ENCODE assay signal across 22 cellular contexts in genomic region chr21:33661146-33661545, GRCh38. TPM values are rescaled to one million over a fixed set of nuclear protein-coding genes. Genes with fewer than 3 reads are reported as not detected.
DNase-seq lines count a peak whose midpoint lies in the region; ATAC-seq, FAIRE-seq and TF ChIP-seq lines count a peak whose summit lies in the region.
"Had no signal": no experiment of that assay in that cellular context is flagged by ENCODE, and none has a peak within 500 bp of the region (broad histone marks: within the 10 kb centered on the region; RNA-seq: fewer than 3 reads in every experiment).

No MANE protein-coding gene starts in this region.

- DNase-seq in MCF 10A (ENCODE audit: unreplicated experiment): no peak
- DNase-seq in breast epithelium (ENCODE audit: low spot score in 2 of 2): no peak
- DNase-seq in K562 (ENCODE audit: extremely low read depth in 1 of 4, low spot score in 3 of 4): no peak
- DNase-seq in fibroblast of mammary gland (ENCODE audit: low read depth): peak; percentile 43
- no peak for DNase-seq in kidney tubule cell (ENCODE audit: low spot score)
- DNase-seq in esophagus muscularis mucosa (ENCODE audit: extremely low spot score): no peak
- DNase-seq: Calu3; CD4-positive, alpha-beta memory T cell; NCI-H1417 treated with DMSO at 0.1 percent for 48 hours; NCI-H1930; NCI-H510A; Peyer's patch; SHP77; SK-N-SH had no signal

- TF ChIP-seq POLR2A in breast epithelium (IDR thresholded peaks at IDR 0.05) (no peak), K562 (conservative IDR thresholded peaks at IDR 0.05) (no peak), esophagus muscularis mucosa (IDR thresholded peaks at IDR 0.05; ENCODE audit: low read depth) (no peak)

- no peaks in the 10 kb centered on the region for H4K20me1 ChIP-seq in K562 (replicated peaks; ENCODE audit: control insufficient read depth, insufficient read depth, low read length)

- H3K9me3 ChIP-seq in breast epithelium (no peaks in the 10 kb centered on the region), K562 (replicated peaks; ENCODE audit: control insufficient read depth, insufficient read depth, low read depth, low read length) (no peaks in the 10 kb centered on the region), esophagus muscularis mucosa (no peaks in the 10 kb centered on the region)
- H3K9me3 ChIP-seq: Peyer's patch had no signal

- H3K36me3 ChIP-seq in breast epithelium: no peaks in the 10 kb centered on the region
- no peaks in the 10 kb centered on the region for H3K36me3 ChIP-seq in K562 (ENCODE audit: control insufficient read depth, insufficient read depth, low read length)
- no peaks in the 10 kb centered on the region for H3K36me3 ChIP-seq in esophagus muscularis mucosa
- H3K36me3 ChIP-seq: Peyer's patch had no signal

- no TSS peak for BruUV-seq in MCF 10A (replicated peaks; lab: Mats Ljungman, UMichigan)
- BruUV-seq in K562 (replicated peaks; lab: Mats Ljungman, UMichigan): no TSS peak

- H3K9me1 ChIP-seq in K562 (ENCODE audit: control insufficient read depth, insufficient read depth, low read length): no peaks in the 10 kb centered on the region

- in situ Hi-C loops in K562 (cut with MboI): no loop called here

- no peak for TF ChIP-seq EP300 in K562 (IDR thresholded peaks at IDR 0.05; ENCODE audit: low read length)
- no peak for TF ChIP-seq EP300 in esophagus muscularis mucosa (IDR thresholded peaks at IDR 0.05)

- ATAC-seq in K562: no peak
- no peak for ATAC-seq in GM21381 (IDR thresholded peaks at IDR 0.05; ENCODE audit: unreplicated experiment)
- ATAC-seq in HG02938 (IDR thresholded peaks at IDR 0.05; ENCODE audit: unreplicated experiment): no peak
- ATAC-seq: GM12878 had no signal

- H3K79me2 ChIP-seq in K562 (ENCODE audit: control insufficient read depth, insufficient read depth, low read length): no peaks in the 10 kb centered on the region

- H3K27ac ChIP-seq in breast epithelium: no peak overlapping the region
- H3K27ac ChIP-seq in K562 (ENCODE audit: extremely low read depth, low read depth, low read length): no peak overlapping the region
- H3K27ac ChIP-seq in esophagus muscularis mucosa (replicated peaks in 1 of 4): no peak overlapping the region
- H3K27ac ChIP-seq: 22Rv1 had no signal

- no peaks in the 10 kb centered on the region for H3K36me3 Mint-ChIP-seq in MCF 10A (ENCODE audit: insufficient read depth, unreplicated experiment)
- H3K36me3 Mint-ChIP-seq: CD4-positive, alpha-beta memory T cell had no signal

- intact Hi-C loops in MCF 10A (cut with micrococcal nuclease): no loop called here
- intact Hi-C loops in breast epithelium (cut with DNase I; ENCODE audit: low total_unique reads): no loop called here
- intact Hi-C loops in K562 (cut with micrococcal nuclease): no loop called here
- intact Hi-C loops in esophagus muscularis mucosa (cut with DNase I): no loop called here

- H3K4me3 Mint-ChIP-seq in MCF 10A (ENCODE audit: unreplicated experiment): no peak overlapping the region
- H3K4me3 Mint-ChIP-seq: CD4-positive, alpha-beta memory T cell had no signal

- no peak overlapping the region for H3K9ac ChIP-seq in K562 (ENCODE audit: insufficient read depth in 1 of 2, low read depth in 2 of 2, low read length in 2 of 2)
- H3K9ac ChIP-seq: SK-N-SH had no signal

- no peak for TF ChIP-seq RAD21 in K562 (CRISPR knock-in tag; conservative IDR thresholded peaks at IDR 0.05 in 1 of 2, IDR thresholded peaks at IDR 0.05 in 1 of 2)

- H3K4me3 ChIP-seq in breast epithelium (no peak overlapping the region), K562 (no peak overlapping the region), fibroblast of mammary gland (ENCODE audit: control insufficient read depth, low read depth, low read length) (no peak overlapping the region), esophagus muscularis mucosa (no peak overlapping the region)
- H3K4me3 ChIP-seq: GM12878, Peyer's patch had no signal

- H2AFZ ChIP-seq in K562 (ENCODE audit: low read depth, low read length): no peak overlapping the region

- POLR2A ChIA-PET in MCF 10A (lab: Yijun Ruan, JAX): interaction anchor here (0.6 to 2.0 kb wide), 5 partner anchors 17 to 140 kb away, joined by 3 to 4 read pairs (median 4); partner anchors contain the start of gene ITSN1
- POLR2A ChIA-PET in K562 (lab: Yijun Ruan, JAX): interaction anchor here (1.2 kb wide), 2 partner anchors 12 to 26 kb away, joined by 5 to 6 read pairs; no protein-coding TSS in a partner anchor

- CTCF ChIA-PET in MCF 10A (lab: Yijun Ruan, JAX) (interaction anchor here (0.7 kb wide), 1 partner anchor 98 kb away, joined by 3 read pairs; no protein-coding TSS in a partner anchor), K562 (lab: Yijun Ruan, JAX; ENCODE audit: low intra/inter-chr PET ratio) (no interaction called here)

- TF ChIP-seq CTCF in MCF 10A (IDR thresholded peaks at IDR 0.05; ENCODE audit: unreplicated experiment): no peak
- TF ChIP-seq CTCF in breast epithelium (IDR thresholded peaks at IDR 0.05): no peak
- TF ChIP-seq CTCF in K562 (IDR thresholded peaks at IDR 0.05 in 2 of 3, conservative IDR thresholded peaks at IDR 0.05 in 1 of 3; ENCODE audit: insufficient read depth in 2 of 3, low read depth in 1 of 3, low read length in 3 of 3): no peak
- TF ChIP-seq CTCF in fibroblast of mammary gland (conservative IDR thresholded peaks at IDR 0.05; ENCODE audit: control insufficient read depth, insufficient read depth, low read depth, low read length): no peak
- no peak for TF ChIP-seq CTCF in esophagus muscularis mucosa (IDR thresholded peaks at IDR 0.05)

- peak overlapping the region; percentile 42 for H3K27ac Mint-ChIP-seq in MCF 10A (ENCODE audit: low read depth, unreplicated experiment)
- H3K27ac Mint-ChIP-seq: CD4-positive, alpha-beta memory T cell had no signal

- no peaks in the 10 kb centered on the region for H3K9me3 Mint-ChIP-seq in MCF 10A (ENCODE audit: unreplicated experiment)

- no peak for FAIRE-seq in K562 (lab: Jason Lieb, UNC)
- FAIRE-seq: G401.6, GM12878, GM18507, H54, HTR-8/SVneo had no signal

- H3K4me2 ChIP-seq in K562 (ENCODE audit: insufficient read depth, low read length): no peak overlapping the region
- H3K4me2 ChIP-seq: SK-N-SH had no signal

- 11% methylated on average over 1 of the region's 1 CpG for WGBS in K562 (ENCODE audit: insufficient coverage, low coverage, missing lambda C conversion rate)
- 84% methylated on average over 1 of the region's 1 CpG for WGBS in esophagus muscularis mucosa

- no peaks in the 10 kb centered on the region for H3K4me1 ChIP-seq in breast epithelium
- H3K4me1 ChIP-seq in K562 (replicated peaks in 1 of 2; ENCODE audit: control insufficient read depth in 2 of 2, insufficient read depth in 2 of 2, low read length in 2 of 2): peaks cover 0 to 11% of the 10 kb centered on the region in 2 experiments; a peak in 3 of 5 replicates
- peaks cover 15 to 54% (median 19%) of the 10 kb centered on the region in 4 donors for H3K4me1 ChIP-seq in esophagus muscularis mucosa

- no peaks in the 10 kb centered on the region for H3K27me3 Mint-ChIP-seq in MCF 10A (ENCODE audit: insufficient read depth, unreplicated experiment)

- peaks cover 20% of the 10 kb centered on the region for H3K4me1 Mint-ChIP-seq in MCF 10A (ENCODE audit: insufficient read depth, unreplicated experiment)
- H3K4me1 Mint-ChIP-seq: CD4-positive, alpha-beta memory T cell had no signal

- H3K27me3 ChIP-seq in breast epithelium (no peaks in the 10 kb centered on the region), K562 (ENCODE audit: control insufficient read depth in 2 of 2, insufficient read depth in 2 of 2, low read length in 2 of 2) (no peaks in the 10 kb centered on the region; a peak in 1 of 5 replicates), esophagus muscularis mucosa (no peaks in the 10 kb centered on the region)
- H3K27me3 ChIP-seq: Peyer's patch had no signal

RNA-seq across cellular contexts. Expression of gene ITSN1, which starts 18.8 kb away (rescaled TPM):
- total RNA-seq in MCF 10A (2022) (41.1 and 42.6 TPM in 2 replicates), breast epithelium (100 to 1,000 TPM in 1 of 3 donors, 10 to 100 TPM in 2; 39.5 to 113 (median 58.3) TPM), K562 (2014; rRNA removed) (3.9 and 7.5 TPM in 2 replicates), K562 (2014; rRNA removed; fragmentation: Illumina TruSeq; extraction: Trizol) (4.3 and 6.3 TPM in 2 replicates), K562 (2015; rRNA removed; fragmentation: Illumina TruSeq; extraction: Trizol) (8.0 and 9.8 TPM in 2 replicates), K562 (2021) (7.0 and 8.7 TPM in 2 replicates), esophagus muscularis mucosa (10 to 100 TPM; 31.1 to 42.5 (median 35.9) TPM)
- 12.1 and 17.2 TPM in 2 replicates for total RNA-seq in K562 (2011; cell fraction: chromatin; rRNA removed; ENCODE audit: low replicate concordance)
- 4.3 and 8.3 TPM in 2 replicates for total RNA-seq in K562 (2011; cell fraction: nucleolus; rRNA removed)
- 9.7 and 14.1 TPM in 2 replicates for total RNA-seq in K562 (2011; cell fraction: nucleoplasm; rRNA removed)
- polyA plus RNA-seq in K562 (2011; rRNA removed) (12.6 TPM in 2 replicates), K562 (2014; fragmentation: Illumina TruSeq; extraction: Trizol) (9.4 and 10.7 TPM in 2 replicates), K562 (2014; fragmentation: Nextera tagmentation; extraction: Ambion mirVana) (1 to 10 TPM; 1.1 to 2.1 TPM), K562 (2014; rRNA removed) (4.8 and 9.5 TPM in 2 replicates)
- 8.5 and 10.6 TPM in 2 replicates for polyA plus RNA-seq in K562 (2011; cell fraction: cytosol; rRNA removed)
- 23.1 and 27.6 TPM in 2 replicates for polyA plus RNA-seq in K562 (2011; cell fraction: nucleus; rRNA removed)
- 3.9 and 6.9 TPM in 2 replicates for polyA plus RNA-seq in K562 (2012)
- 15.5 and 18.0 TPM in 2 replicates for polyA minus RNA-seq in K562 (2011; rRNA and poly(A)+ RNA removed)
- polyA minus RNA-seq in K562 (2011; cell fraction: cytosol; rRNA and poly(A)+ RNA removed): 7.8 and 8.7 TPM in 2 replicates
- polyA minus RNA-seq in K562 (2011; cell fraction: nucleus; rRNA and poly(A)+ RNA removed): 8.6 and 14.7 TPM in 2 replicates

RNA-seq across cellular contexts. Expression of gene CRYZL1, which starts 19.6 kb away (rescaled TPM):
- total RNA-seq in MCF 10A (2022) (35.2 and 40.0 TPM in 2 replicates), breast epithelium (10 to 100 TPM; 24.9 to 49.4 (median 47.6) TPM), K562 (2014; rRNA removed) (16.5 and 25.2 TPM in 2 replicates), K562 (2014; rRNA removed; fragmentation: Illumina TruSeq; extraction: Trizol) (19.9 and 24.0 TPM in 2 replicates), K562 (2015; rRNA removed; fragmentation: Illumina TruSeq; extraction: Trizol) (20.8 and 22.4 TPM in 2 replicates), K562 (2021) (25.6 and 31.9 TPM in 2 replicates), esophagus muscularis mucosa (10 to 100 TPM; 26.8 to 40.3 (median 32.4) TPM)
- 70.4 and 160 TPM in 2 replicates for total RNA-seq in K562 (2011; cell fraction: chromatin; rRNA removed; ENCODE audit: low replicate concordance)
- total RNA-seq in K562 (2011; cell fraction: nucleolus; rRNA removed): 39.9 and 42.9 TPM in 2 replicates
- total RNA-seq in K562 (2011; cell fraction: nucleoplasm; rRNA removed): 64.7 and 86.4 TPM in 2 replicates
- polyA plus RNA-seq in K562 (2011; rRNA removed) (97.9 and 98.2 TPM in 2 replicates), K562 (2014; fragmentation: Illumina TruSeq; extraction: Trizol) (32.5 and 39.2 TPM in 2 replicates), K562 (2014; fragmentation: Nextera tagmentation; extraction: Ambion mirVana) (10 to 100 TPM; 79.5 to 80.8 TPM), K562 (2014; rRNA removed) (47.9 and 52.3 TPM in 2 replicates)
- polyA plus RNA-seq in K562 (2011; cell fraction: cytosol; rRNA removed): 13.0 and 30.9 TPM in 2 replicates
- 78.7 and 127 TPM in 2 replicates for polyA plus RNA-seq in K562 (2011; cell fraction: nucleus; rRNA removed)
- 34.8 and 44.0 TPM in 2 replicates for polyA plus RNA-seq in K562 (2012)
- 139 and 147 TPM in 2 replicates for polyA minus RNA-seq in K562 (2011; rRNA and poly(A)+ RNA removed)
- polyA minus RNA-seq in K562 (2011; cell fraction: cytosol; rRNA and poly(A)+ RNA removed): 18.0 and 22.2 TPM in 2 replicates
- 37.7 and 82.6 TPM in 2 replicates for polyA minus RNA-seq in K562 (2011; cell fraction: nucleus; rRNA and poly(A)+ RNA removed)
